ENCODE assay signal across 10 cellular contexts in the genomic region with DNA sequence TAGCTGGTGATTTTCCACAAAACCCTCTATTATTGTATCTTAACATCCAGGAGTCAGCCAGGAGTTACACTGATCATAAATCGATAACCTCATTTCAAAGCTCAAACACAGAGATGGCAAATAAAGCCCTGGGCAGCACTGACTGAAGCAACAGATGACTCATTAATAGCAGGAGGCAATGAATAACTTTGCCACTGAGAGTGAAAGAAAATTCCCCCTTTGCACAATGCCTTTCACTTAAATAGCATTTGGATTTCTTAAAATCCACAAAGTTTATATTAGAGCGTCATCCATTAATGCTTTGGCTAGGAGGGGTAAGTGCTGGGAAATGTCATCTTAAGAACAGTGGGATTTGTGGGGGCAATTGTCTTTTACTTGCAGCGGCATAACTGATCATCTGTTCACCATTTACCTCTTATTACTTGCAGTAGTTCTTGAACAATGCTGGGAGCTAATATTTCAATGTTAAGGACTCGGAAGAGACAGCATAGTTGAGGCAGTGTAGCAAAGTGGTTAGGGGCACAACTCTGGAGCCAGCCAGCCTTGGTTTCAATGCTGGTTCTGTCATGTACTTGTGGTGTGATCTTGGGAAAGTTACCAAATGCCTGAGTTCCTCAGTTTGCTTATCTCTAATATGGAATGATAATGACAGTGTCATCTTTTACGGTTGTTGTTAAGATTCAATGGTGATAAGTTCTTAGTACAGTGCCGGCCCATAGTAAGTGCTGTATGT.
A peak's percentile ranks its signal among the peaks of the same experiment; 100 is the strongest.
DNase-seq lines count a peak whose midpoint lies in the region; ATAC-seq and TF ChIP-seq lines count a peak whose summit lies in the region.
"Had no signal": no experiment of that assay in that cellular context is flagged by ENCODE, and none has a peak within 500 bp of the region (broad histone marks: within the 10 kb centered on the region; RNA-seq: fewer than 3 reads in every experiment).

No MANE protein-coding gene starts in this region.

- H3K18ac ChIP-seq in mesenchymal stem cell (ENCODE audit: low read depth in 1 of 2, low read length in 2 of 2) = no peak overlapping the region

- peak overlapping the region; percentile 71 for H2BK5ac ChIP-seq in mesenchymal stem cell (ENCODE audit: low read depth, low read length, poor library complexity, severe bottlenecking)

- no peaks in the 10 kb centered on the region for H3F3A ChIP-seq in MM.1S (ENCODE audit: insufficient read depth, low read length)

- no peak overlapping the region for H3K23ac ChIP-seq in mesenchymal stem cell (ENCODE audit: low read length in 2 of 2)

- peaks cover 0 to 10% of the 10 kb centered on the region in 2 experiments for H3K27me3 ChIP-seq in mesenchymal stem cell (ENCODE audit: control insufficient read depth in 1 of 2, insufficient read depth in 1 of 2, low read length in 2 of 2)
- H3K27me3 ChIP-seq in upper lobe of left lung = no peaks in the 10 kb centered on the region
- H3K27me3 ChIP-seq in spleen (replicated peaks in 1 of 7) = no peaks in the 10 kb centered on the region
- H3K27me3 ChIP-seq in MM.1S (replicated peaks; ENCODE audit: insufficient read depth, low read length) = no peaks in the 10 kb centered on the region

- TF ChIP-seq EP300 in upper lobe of left lung (IDR thresholded peaks at IDR 0.05) = no peak

- WGBS in mesenchymal stem cell = 22% methylated on average over 3 of the region's 6 CpGs
- 76 to 82% methylated on average over 6 of the region's 6 CpGs for WGBS in upper lobe of left lung, 2 donors
- 80 to 93% (median 88%) methylated on average over 6 of the region's 6 CpGs for WGBS in spleen, 5 donors

- no peaks in the 10 kb centered on the region for H3K9me2 ChIP-seq in MM.1S (replicated peaks; ENCODE audit: insufficient read depth, low read length)

- no peak overlapping the region for H2BK120ac ChIP-seq in mesenchymal stem cell (ENCODE audit: low read depth, low read length)

- TF ChIP-seq CTCF in upper lobe of left lung (IDR thresholded peaks at IDR 0.05) (no peak), spleen (IDR thresholded peaks at IDR 0.05 in 8 of 11, conservative IDR thresholded peaks at IDR 0.05 in 3 of 11) (no peak), MM.1S (IDR thresholded peaks at IDR 0.05; ENCODE audit: low read length) (no peak)

- H4K20me1 ChIP-seq in MM.1S (ENCODE audit: insufficient read depth, low read length) = no peaks in the 10 kb centered on the region

- no peak overlapping the region for H3K4ac ChIP-seq in mesenchymal stem cell (ENCODE audit: low read depth in 1 of 2, low read length in 2 of 2)

- no peaks in the 10 kb centered on the region for H3K79me2 ChIP-seq in MM.1S (ENCODE audit: low read length)

- H2AK5ac ChIP-seq in mesenchymal stem cell (ENCODE audit: low read length, severe bottlenecking) = peak overlapping the region; percentile 4

- H3K4me2 ChIP-seq in mesenchymal stem cell (ENCODE audit: low read length, poor library complexity, severe bottlenecking) = no peak overlapping the region
- no peak overlapping the region for H3K4me2 ChIP-seq in MM.1S (ENCODE audit: low read depth, low read length)

- H3K14ac ChIP-seq in mesenchymal stem cell (ENCODE audit: low read length in 2 of 2) = no peak overlapping the region

- DNase-seq in COLO668 (lab: John Stamatoyannopoulos, UW; ENCODE audit: unreplicated experiment) (peak; percentile 16), amniotic stem cell (lab: John Stamatoyannopoulos, UW) (peak; percentile 21), mesenchymal stem cell (peak; percentile 97), upper lobe of left lung (no peak), spleen (no peak), erythroblast (lab: John Stamatoyannopoulos, UW) (no peak), MM.1S (no peak)
- DNase-seq: retina had no signal

- no peaks in the 10 kb centered on the region for H3K79me1 ChIP-seq in mesenchymal stem cell (replicated peaks; ENCODE audit: low read length, poor library complexity, severe bottlenecking)

- H3K4me1 ChIP-seq in mesenchymal stem cell (ENCODE audit: control insufficient read depth, insufficient read depth, low read depth, low read length) (peaks cover 14% of the 10 kb centered on the region), upper lobe of left lung (peaks cover 23 to 34% (median 32%) of the 10 kb centered on the region in 4 donors), spleen (peaks cover 0 to 13% (median 0%) of the 10 kb centered on the region in 6 donors), MM.1S (ENCODE audit: low read length) (no peaks in the 10 kb centered on the region)

- intact Hi-C loops in spleen (cut with DNase I; ENCODE audit: low total_unique reads) = no loop called here

- H2BK15ac ChIP-seq in mesenchymal stem cell (ENCODE audit: low read depth, poor library complexity, severe bottlenecking) = no peak overlapping the region

- H3K36me3 ChIP-seq in mesenchymal stem cell (ENCODE audit: control insufficient read depth in 1 of 2, insufficient read depth in 2 of 2, low read depth in 1 of 2, low read length in 2 of 2) (no peaks in the 10 kb centered on the region), upper lobe of left lung (no peaks in the 10 kb centered on the region), spleen (no peaks in the 10 kb centered on the region), MM.1S (replicated peaks; ENCODE audit: insufficient read depth, low read length) (no peaks in the 10 kb centered on the region)

- peak overlapping the region in 1 of 2 experiments; percentile 23 for H2BK12ac ChIP-seq in mesenchymal stem cell (ENCODE audit: low read length in 2 of 2)

- peak overlapping the region in 1 of 2 experiments; percentile 3 for H3K4me3 ChIP-seq in mesenchymal stem cell (ENCODE audit: insufficient read depth in 1 of 2, low read depth in 1 of 2, low read length in 2 of 2)
- H3K4me3 ChIP-seq in upper lobe of left lung = no peak overlapping the region
- no peak overlapping the region for H3K4me3 ChIP-seq in spleen
- no peak overlapping the region for H3K4me3 ChIP-seq in MM.1S (ENCODE audit: low read length)
- H3K4me3 ChIP-seq: coronary artery had no signal

- no peak overlapping the region for H3K9ac ChIP-seq in mesenchymal stem cell (ENCODE audit: low read length)
- H3K9ac ChIP-seq in MM.1S (ENCODE audit: low read length) = no peak overlapping the region

- TF ChIP-seq POLR2A in upper lobe of left lung (IDR thresholded peaks at IDR 0.05) = no peak
- no peak for TF ChIP-seq POLR2A in spleen (IDR thresholded peaks at IDR 0.05)
- TF ChIP-seq POLR2A in erythroblast (IDR thresholded peaks at IDR 0.05; ENCODE audit: low read length) = no peak

- H4K8ac ChIP-seq in mesenchymal stem cell (ENCODE audit: low read length) = no peak overlapping the region

- H3K27ac ChIP-seq in mesenchymal stem cell (ENCODE audit: low read length, poor library complexity, severe bottlenecking) = peak overlapping the region; percentile 74
- H3K27ac ChIP-seq in upper lobe of left lung = peak overlapping the region in 1 of 4 donors; percentile 29
- no peak overlapping the region for H3K27ac ChIP-seq in spleen
- H3K27ac ChIP-seq in MM.1S (ENCODE audit: low read length) = no peak overlapping the region

- H3K9me3 ChIP-seq in mesenchymal stem cell (ENCODE audit: control insufficient read depth, low read length) = no peaks in the 10 kb centered on the region
- H3K9me3 ChIP-seq in upper lobe of left lung = no peaks in the 10 kb centered on the region
- no peaks in the 10 kb centered on the region for H3K9me3 ChIP-seq in spleen
- H3K9me3 ChIP-seq in MM.1S (replicated peaks; ENCODE audit: insufficient read depth, low read length) = no peaks in the 10 kb centered on the region

- ATAC-seq in HG02642 (IDR thresholded peaks at IDR 0.05; ENCODE audit: poor library complexity, unreplicated experiment) (peak; percentile 54), upper lobe of left lung (ENCODE audit: low FRiP score in 2 of 2) (no peak)

- no peak overlapping the region for H2AFZ ChIP-seq in mesenchymal stem cell (ENCODE audit: low read depth, low read length)
- H2AFZ ChIP-seq in MM.1S (ENCODE audit: low read length) = no peak overlapping the region

- no peak overlapping the region for H4K91ac ChIP-seq in mesenchymal stem cell (ENCODE audit: low read length)

Comparison
In these comparisons a context has a peak if more than half of its experiments do, and no peak if none do; other contexts are left out.
1. DNase-seq: peak in COLO668 (single experiment), amniotic stem cell (single experiment) and mesenchymal stem cell (single experiment); none in upper lobe of left lung (0 of 2), spleen (single experiment), erythroblast (0 of 2) and MM.1S (single experiment).